Comparison of ENCODE assay signal across 1 cellular context in genomic region chr11:10742460-10743208, GRCh38.
A peak's percentile ranks its signal among the peaks of the same experiment; 100 is the strongest.
TF ChIP-seq lines count a peak whose summit lies in the region.

No MANE protein-coding gene starts in this region.

TF ChIP-seq in K562, 482 proteins besides CTCF, POLR2A, EP300 and RAD21 (continued from another document and continues in another):
- no peak for TF ChIP-seq DNMT1 (IDR thresholded peaks at IDR 0.05)
- TF ChIP-seq MAFK (IDR thresholded peaks at IDR 0.05; ENCODE audit: low read length), result no peak
- no peak for TF ChIP-seq SRSF7 (optimal IDR thresholded peaks at IDR 0.05; ENCODE audit: low read depth, low read length)
- TF ChIP-seq CREB1 (IDR thresholded peaks at IDR 0.05), result peak; percentile 64
- TF ChIP-seq CREB1 (CRISPR knock-in tag; IDR thresholded peaks at IDR 0.05), result peak; percentile 53; the same call in 1 of the 2 replicates
- TF ChIP-seq PTTG1 (tag; IDR thresholded peaks at IDR 0.05; ENCODE audit: low read depth), result no peak
- no peak for TF ChIP-seq SIX5 (IDR thresholded peaks at IDR 0.05; ENCODE audit: borderline replicate concordance in 1 of 2, insufficient read depth in 1 of 2, low read depth in 1 of 2, low read length in 2 of 2)
- TF ChIP-seq ZNF589 (CRISPR knock-in tag; IDR thresholded peaks at IDR 0.05; ENCODE audit: low read depth), result no peak
- TF ChIP-seq MITF (IDR thresholded peaks at IDR 0.05), result peak; percentile 57; the same call in 1 of the 2 replicates
- no peak for TF ChIP-seq SUPT5H (IDR thresholded peaks at IDR 0.05)
- TF ChIP-seq ZFP30 (CRISPR knock-in tag; IDR thresholded peaks at IDR 0.05; ENCODE audit: borderline replicate concordance), result no peak
- TF ChIP-seq HNRNPL (IDR thresholded peaks at IDR 0.05; ENCODE audit: low read depth, low read length), result no peak
- TF ChIP-seq ZC3H11A (IDR thresholded peaks at IDR 0.05; ENCODE audit: low read depth, low read length), result no peak
- TF ChIP-seq SRSF1 (IDR thresholded peaks at IDR 0.05; ENCODE audit: low read depth, low read length), result no peak
- TF ChIP-seq MCM3 (IDR thresholded peaks at IDR 0.05), result no peak
- TF ChIP-seq CEBPG (CRISPR knock-in tag; IDR thresholded peaks at IDR 0.05), result no peak
- no peak for TF ChIP-seq CEBPG (tag; conservative IDR thresholded peaks at IDR 0.05 in 1 of 2, IDR thresholded peaks at IDR 0.05 in 1 of 2)
- TF ChIP-seq TAF1 (IDR thresholded peaks at IDR 0.05; ENCODE audit: control insufficient read depth, extremely low read depth, insufficient read depth, low read length, severe bottlenecking), result no peak
- no peak for TF ChIP-seq SRSF9 (IDR thresholded peaks at IDR 0.05; ENCODE audit: borderline replicate concordance, low read depth, low read length)
- peak; percentile 38; the same call in 1 of the 2 replicates for TF ChIP-seq BCOR (IDR thresholded peaks at IDR 0.05)
- TF ChIP-seq ZNF184 (CRISPR knock-in tag; IDR thresholded peaks at IDR 0.05), result no peak
- TF ChIP-seq TSC22D4 (tag; IDR thresholded peaks at IDR 0.05), result no peak
- no peak for TF ChIP-seq ZNF695 (CRISPR knock-in tag; IDR thresholded peaks at IDR 0.05)
- TF ChIP-seq MTF1 (CRISPR knock-in tag; IDR thresholded peaks at IDR 0.05; ENCODE audit: borderline replicate concordance), result no peak
- TF ChIP-seq SAFB (IDR thresholded peaks at IDR 0.05; ENCODE audit: borderline replicate concordance, low read depth, low read length), result no peak
- no peak for TF ChIP-seq PHB2 (IDR thresholded peaks at IDR 0.05; ENCODE audit: low read depth)
- no peak for TF ChIP-seq TCF7 (IDR thresholded peaks at IDR 0.05; ENCODE audit: borderline replicate concordance)
- no peak for TF ChIP-seq FOXP4 (CRISPR knock-in tag; IDR thresholded peaks at IDR 0.05; ENCODE audit: borderline replicate concordance)
- 0 out of 2 replicates have a peak, but pooled peaks have one; percentile 25 for TF ChIP-seq TOE1 (IDR thresholded peaks at IDR 0.05; ENCODE audit: borderline replicate concordance)
- TF ChIP-seq TOE1 (CRISPR knock-in tag; IDR thresholded peaks at IDR 0.05; ENCODE audit: borderline replicate concordance, low read depth), result no peak
- TF ChIP-seq RBFOX2 (IDR thresholded peaks at IDR 0.05; ENCODE audit: low read depth, low read length), result no peak
- TF ChIP-seq TCFL5 (CRISPR knock-in tag; conservative IDR thresholded peaks at IDR 0.05), result no peak
- TF ChIP-seq ZNF408 (CRISPR knock-in tag; IDR thresholded peaks at IDR 0.05; ENCODE audit: low read depth), result no peak
- no peak for TF ChIP-seq ATF4 (CRISPR knock-in tag; IDR thresholded peaks at IDR 0.05)
- no peak for TF ChIP-seq CLOCK (CRISPR knock-in tag; IDR thresholded peaks at IDR 0.05; ENCODE audit: borderline replicate concordance)
- no peak for TF ChIP-seq NELFE (IDR thresholded peaks at IDR 0.05; ENCODE audit: insufficient read depth, insufficient read length)
- TF ChIP-seq SMC3 (conservative IDR thresholded peaks at IDR 0.05; ENCODE audit: insufficient read depth, low read depth, low read length), result no peak
- TF ChIP-seq ZNF121 (CRISPR knock-in tag; conservative IDR thresholded peaks at IDR 0.05), result no peak
- no peak for TF ChIP-seq HLTF (IDR thresholded peaks at IDR 0.05)
- TF ChIP-seq SLC30A9 (CRISPR knock-in tag; IDR thresholded peaks at IDR 0.05), result no peak
- no peak for TF ChIP-seq RERE (CRISPR knock-in tag; IDR thresholded peaks at IDR 0.05; ENCODE audit: borderline replicate concordance)
- TF ChIP-seq E2F1 (CRISPR knock-in tag; IDR thresholded peaks at IDR 0.05), result no peak
- no peak for TF ChIP-seq SNRNP70 (optimal IDR thresholded peaks at IDR 0.05; ENCODE audit: low read depth, low read length)
- peak; percentile 64 for TF ChIP-seq NCOR1 (IDR thresholded peaks at IDR 0.05)
- peak; percentile 89 for TF ChIP-seq BHLHE40 (IDR thresholded peaks at IDR 0.05; ENCODE audit: low read length)
- TF ChIP-seq AFF1 (IDR thresholded peaks at IDR 0.05; ENCODE audit: low read depth in 1 of 2, partially characterized antibody in 2 of 2), result peak in 1 of 2 experiments; percentile 43
